ENCODE assay signal across 1 cellular context in the genomic region with DNA sequence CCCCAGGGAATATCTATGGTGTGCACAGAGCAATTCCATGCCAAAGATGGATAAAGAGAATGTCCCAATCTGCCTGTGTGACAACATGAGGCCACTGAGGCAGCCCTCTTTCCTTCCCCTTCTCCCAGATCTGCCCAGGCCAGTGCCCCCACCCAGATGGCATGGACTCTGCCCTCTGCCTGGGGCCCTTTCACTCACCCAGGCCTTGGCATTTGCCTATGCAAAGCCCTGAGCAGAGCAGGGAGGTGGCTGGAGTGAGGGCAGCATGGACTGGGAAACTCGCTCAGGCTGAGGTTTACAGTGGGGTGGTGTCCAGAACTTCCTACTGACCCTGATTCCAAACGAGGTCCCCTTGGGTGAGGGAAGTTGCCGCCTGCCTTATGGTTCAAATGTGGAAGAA.
TF ChIP-seq lines count a peak whose summit lies in the region.

No MANE protein-coding gene starts in this region.

TF ChIP-seq in H1, 55 proteins besides CTCF, POLR2A, EP300 and RAD21:
- no peak for TF ChIP-seq MAFK (IDR thresholded peaks at IDR 0.05; ENCODE audit: low read depth, low read length)
- TF ChIP-seq, protein P1, sequence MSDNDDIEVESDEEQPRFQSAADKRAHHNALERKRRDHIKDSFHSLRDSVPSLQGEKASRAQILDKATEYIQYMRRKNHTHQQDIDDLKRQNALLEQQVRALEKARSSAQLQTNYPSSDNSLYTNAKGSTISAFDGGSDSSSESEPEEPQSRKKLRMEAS (IDR thresholded peaks at IDR 0.05): no peak
TF ChIP-seq in H1: peak in this region for 0.
